In genomic region chrX:130378008-130378669, GRCh38 we compare ENCODE assay signal across 23 cellular contexts. TPM values are rescaled to one million over a fixed set of nuclear protein-coding genes. Genes with fewer than 3 reads are reported as not detected.
DNase-seq lines count a peak whose midpoint lies in the region; ATAC-seq and TF ChIP-seq lines count a peak whose summit lies in the region.
"Had no signal": no experiment of that assay in that cellular context is flagged by ENCODE, and none has a peak within 500 bp of the region (broad histone marks: within the 10 kb centered on the region; RNA-seq: fewer than 3 reads in every experiment).

No MANE protein-coding gene starts in this region.

- CTCF ChIA-PET in RWPE1 (lab: Yijun Ruan, JAX): no interaction called here

- H3K27ac Mint-ChIP-seq in glutamatergic neuron (ENCODE audit: unreplicated experiment): peak overlapping the region; percentile 88
- H3K27ac Mint-ChIP-seq: activated CD4-positive, alpha-beta memory T cell treated with anti-CD3 and anti-CD28 coated beads for 36 hours; CD4-positive, alpha-beta memory T cell had no signal

- no peak for TF ChIP-seq CTCF in glutamatergic neuron (IDR thresholded peaks at IDR 0.05; ENCODE audit: partially characterized antibody, unreplicated experiment)
- no peak for TF ChIP-seq CTCF in RWPE1 (conservative IDR thresholded peaks at IDR 0.05; ENCODE audit: low read depth)

- H3K27ac ChIP-seq in RWPE1: no peak overlapping the region
- H3K27ac ChIP-seq: left lung had no signal

- in situ Hi-C loops in KBM-7 (cut with MboI; ENCODE audit: low pct_unique_long_range_greater_than_20kb, low sequenced_read_pairs): no loop called here

- no peak overlapping the region for H3K4me3 Mint-ChIP-seq in glutamatergic neuron (ENCODE audit: unreplicated experiment)
- H3K4me3 Mint-ChIP-seq: activated CD4-positive, alpha-beta memory T cell treated with anti-CD3 and anti-CD28 coated beads for 36 hours; CD4-positive, alpha-beta memory T cell; central memory CD8-positive, alpha-beta T cell had no signal

- H3K36me3 Mint-ChIP-seq in glutamatergic neuron (ENCODE audit: unreplicated experiment): no peaks in the 10 kb centered on the region
- H3K36me3 Mint-ChIP-seq: activated CD4-positive, alpha-beta memory T cell treated with anti-CD3 and anti-CD28 coated beads for 36 hours had no signal

- POLR2A ChIA-PET in RWPE1 (lab: Yijun Ruan, JAX; ENCODE audit: low non-redundant PET): no interaction called here

- H3K27me3 Mint-ChIP-seq in glutamatergic neuron (ENCODE audit: unreplicated experiment): peaks cover 2% of the 10 kb centered on the region
- H3K27me3 Mint-ChIP-seq: activated CD4-positive, alpha-beta memory T cell treated with anti-CD3 and anti-CD28 coated beads for 36 hours; central memory CD8-positive, alpha-beta T cell had no signal

- peaks cover 2% of the 10 kb centered on the region for H3K4me1 Mint-ChIP-seq in glutamatergic neuron (ENCODE audit: low read depth, unreplicated experiment)
- H3K4me1 Mint-ChIP-seq: CD4-positive, alpha-beta memory T cell; central memory CD8-positive, alpha-beta T cell had no signal

- H3K9me3 Mint-ChIP-seq in glutamatergic neuron (ENCODE audit: unreplicated experiment): no peaks in the 10 kb centered on the region
- H3K9me3 Mint-ChIP-seq: activated CD4-positive, alpha-beta memory T cell treated with anti-CD3 and anti-CD28 coated beads for 36 hours; CD4-positive, alpha-beta memory T cell; central memory CD8-positive, alpha-beta T cell had no signal

- peak; percentile 14 for DNase-seq in COLO829 (ENCODE audit: low spot score)
- DNase-seq in KBM-7: peak; percentile 28
- peak; percentile 67 for DNase-seq in NCI-H82 treated with DMSO at 0.1 percent for 48 hours (lab: John Stamatoyannopoulos, UW; ENCODE audit: unreplicated experiment)
- no peak for DNase-seq in glutamatergic neuron
- no peak for DNase-seq in RWPE1 (ENCODE audit: low spot score)
- DNase-seq in NCI-H774 (lab: John Stamatoyannopoulos, UW): no peak
- DNase-seq: activated CD4-positive, alpha-beta memory T cell treated with anti-CD3 and anti-CD28 coated beads for 36 hours; activated naive CD4-positive, alpha-beta T cell treated with Interleukin-2 at 50 U/mL for 16 hours; CD4-positive, alpha-beta memory T cell; GOT3; Kasumi-1; left lung; NCI-H1417 treated with DMSO at 0.1 percent for 48 hours; SHP77; stimulated activated CD4-positive, alpha-beta T cell treated with anti-CD3 and anti-CD28 coated beads, Interleukin-4, amount 100 ng/mL, for 4 hours had no signal

- no peak for ATAC-seq in GM21526 (IDR thresholded peaks at IDR 0.05; ENCODE audit: low FRiP score, unreplicated experiment)
- no peak for ATAC-seq in GM21367 (IDR thresholded peaks at IDR 0.05; ENCODE audit: unreplicated experiment)
- ATAC-seq: esophagus mucosa, left lung had no signal

RNA-seq across cellular contexts. Expression of gene GPR119, which starts 7.3 kb away (rescaled TPM):
- total RNA-seq in glutamatergic neuron (ENCODE audit: unreplicated experiment): not detected
- total RNA-seq: activated CD4-positive, alpha-beta memory T cell treated with anti-CD3 and anti-CD28 coated beads for 36 hours; CD4-positive, alpha-beta memory T cell; esophagus mucosa; left lung; mucosa of gallbladder; NCI-H460; smooth muscle cell; T-helper 1 cell treated with Interleukin-12 subunit alpha and Interleukin-12 subunit beta and Interleukin-4 antibody, amounts not matched to agents 30 ng/mL and 1 ng/mL, for 36 hours had no signal

RNA-seq across cellular contexts. Expression of gene RBMX2, which starts 23.6 kb away (rescaled TPM):
- total RNA-seq in glutamatergic neuron (ENCODE audit: unreplicated experiment): 24.3 TPM

RNA-seq across cellular contexts. Expression of gene SLC25A14, which starts 38.4 kb away (rescaled TPM):
- 28.4 TPM for total RNA-seq in glutamatergic neuron (ENCODE audit: unreplicated experiment)

Comparison
In these comparisons a context has a peak if more than half of its experiments do, and no peak if none do; other contexts are left out.
1. DNase-seq: peak in COLO829 (single experiment), KBM-7 (single experiment) and NCI-H82 treated with DMSO at 0.1 percent for 48 hours (single experiment); none in glutamatergic neuron (single experiment), RWPE1 (single experiment) and NCI-H774 (single experiment).